Comparison of ENCODE assay signal across 8 cellular contexts in genomic region chr2:27086090-27086721, GRCh38. TPM values are rescaled to one million over a fixed set of nuclear protein-coding genes. Genes with fewer than 3 reads are reported as not detected.
DNase-seq lines count a peak whose midpoint lies in the region; ATAC-seq, FAIRE-seq and TF ChIP-seq lines count a peak whose summit lies in the region.

No MANE protein-coding gene starts in this region.

- H3K27ac ChIP-seq in kidney (ENCODE audit: low read depth in 2 of 2, low read length in 2 of 2): peak overlapping the region; percentile 67 to 85

- H3K36me3 ChIP-seq in kidney (ENCODE audit: control insufficient read depth in 1 of 2, insufficient read depth in 2 of 2, low read length in 2 of 2): no peaks in the 10 kb centered on the region

- peak overlapping the region; percentile 8 to 34 for H3K9ac ChIP-seq in kidney (ENCODE audit: low read length in 2 of 2)

- no peak for FAIRE-seq in kidney (lab: Jason Lieb, UNC)

- peak; percentile 76 for ATAC-seq in GM19035 (IDR thresholded peaks at IDR 0.05; ENCODE audit: unreplicated experiment)
- ATAC-seq in HG03280 (IDR thresholded peaks at IDR 0.05; ENCODE audit: unreplicated experiment): peak; percentile 82
- peak; percentile 93 to 94 for ATAC-seq in activated CD4-positive, CD25-positive, alpha-beta regulatory T cell treated with anti-CD3 and anti-CD28 coated beads, Interleukin-2, amount 50 U/mL, for 24 hours

- H3K4me1 ChIP-seq in kidney (ENCODE audit: control insufficient read depth in 1 of 2, insufficient read depth in 1 of 2, low read depth in 1 of 2, low read length in 2 of 2): peaks cover 5 to 13% of the 10 kb centered on the region in 2 donors

- DNase-seq in AML-193 (lab: John Stamatoyannopoulos, UW) (peak; percentile 84 to 86), NCI-H345 (lab: John Stamatoyannopoulos, UW) (peak; percentile 98), cerebellar cortex (ENCODE audit: low spot score) (peak; percentile 90), kidney (peak; percentile 98)
- peak; percentile 98 to 99 for DNase-seq in stimulated activated CD4-positive, alpha-beta T cell treated with anti-CD3 and anti-CD28 coated beads, Interleukin-15, amount 100 ng/mL, for 1 hour (ENCODE audit: low read depth in 1 of 2, low spot score in 1 of 2)

- no peaks in the 10 kb centered on the region for H3K9me3 ChIP-seq in kidney (ENCODE audit: control insufficient read depth in 1 of 2, low read length in 2 of 2)

- intact Hi-C loops in kidney (cut with DNase I): no loop called here

- H3K4me3 ChIP-seq in kidney (ENCODE audit: low read length in 2 of 2): peak overlapping the region; percentile 58 to 67

- TF ChIP-seq CTCF in kidney (IDR thresholded peaks at IDR 0.05; ENCODE audit: borderline replicate concordance, extremely low read depth, insufficient read depth): peak; percentile 94

RNA-seq across cellular contexts. Expression of gene KHK, which starts 0.4 kb away (rescaled TPM):
- 18.7 TPM for total RNA-seq in kidney
- polyA plus RNA-seq in kidney (ENCODE audit: insufficient read depth, low read depth, low replicate concordance): 538 TPM

RNA-seq across cellular contexts. Expression of gene EMILIN1, which starts 7.8 kb away (rescaled TPM):
- total RNA-seq in kidney: 75.2 TPM
- 32.1 TPM for polyA plus RNA-seq in kidney (ENCODE audit: insufficient read depth, low read depth, low replicate concordance)

RNA-seq across cellular contexts. Expression of gene OST4, which starts 14.8 kb away (rescaled TPM):
- total RNA-seq in kidney: 260 TPM
- 718 TPM for polyA plus RNA-seq in kidney (ENCODE audit: insufficient read depth, low read depth, low replicate concordance)

RNA-seq across cellular contexts. Expression of gene CGREF1, which starts 32.7 kb away (rescaled TPM):
- 3.7 TPM for total RNA-seq in kidney
- polyA plus RNA-seq in kidney (ENCODE audit: insufficient read depth, low read depth, low replicate concordance): 3.8 TPM

RNA-seq across cellular contexts. Expression of gene AGBL5, which starts 34.7 kb away (rescaled TPM):
- 36.5 TPM for total RNA-seq in kidney
- 33.4 TPM for polyA plus RNA-seq in kidney (ENCODE audit: insufficient read depth, low read depth, low replicate concordance)

Comparison
In these comparisons a context has a peak if more than half of its experiments do, and no peak if none do; other contexts are left out.
1. Peak in every context shown above with its lines: DNase-seq, ATAC-seq, H3K4me3 ChIP-seq and H3K27ac ChIP-seq.